ENCODE assay signal across 12 cellular contexts in the genomic region with DNA sequence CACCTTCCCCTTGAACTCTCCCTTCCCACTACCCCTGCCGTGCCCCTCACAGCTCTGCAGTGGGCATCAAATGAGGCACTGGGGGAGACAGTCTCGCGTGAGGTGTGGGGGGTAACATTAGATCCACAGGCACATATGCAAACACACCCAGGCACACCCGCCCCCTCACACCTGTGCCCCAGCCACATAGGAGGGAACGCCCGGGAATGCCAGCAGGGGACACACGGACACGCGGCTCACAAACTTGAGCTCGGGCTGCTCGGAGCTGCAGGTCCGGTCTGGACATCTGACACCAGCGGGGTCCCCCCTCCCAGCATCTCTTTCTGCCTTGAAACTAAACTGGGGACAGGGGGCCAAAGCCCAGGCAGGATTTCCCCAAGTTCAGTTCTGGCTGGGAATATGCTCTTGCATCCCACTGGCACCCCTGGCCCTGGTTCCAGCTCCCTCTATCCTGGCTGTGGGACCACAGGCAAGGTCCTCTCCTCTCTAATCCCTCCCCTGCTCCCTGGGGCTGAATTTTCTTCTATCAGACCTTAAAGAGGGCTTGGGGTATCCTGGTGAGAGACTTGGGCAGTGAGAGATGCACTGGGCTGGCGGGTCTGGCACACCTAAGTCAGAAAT. TPM values are rescaled to one million over a fixed set of nuclear protein-coding genes. Genes with fewer than 3 reads are reported as not detected.
DNase-seq lines count a peak whose midpoint lies in the region; ATAC-seq and TF ChIP-seq lines count a peak whose summit lies in the region.
"Had no signal": no experiment of that assay in that cellular context is flagged by ENCODE, and none has a peak within 500 bp of the region (broad histone marks: within the 10 kb centered on the region; RNA-seq: fewer than 3 reads in every experiment).

No MANE protein-coding gene starts in this region.

- POLR2A ChIA-PET in CD4-positive, alpha-beta T cell (lab: Charles Lee), result interaction anchor here (1.4 kb wide), 1 partner anchor 368 kb away, joined by 3 read pairs; no protein-coding TSS in a partner anchor

- 37 to 79% (median 60%) methylated on average over 5 to 14 of the region's 14 CpGs for WGBS in spleen, 5 donors

- no peaks in the 10 kb centered on the region for H3K36me3 Mint-ChIP-seq in T-helper 2 cell treated with Interferon-gamma antibody and Interleukin-4, amounts not matched to agents 5 μg/mL and 100 μg/mL, for 36 hours (ENCODE audit: low read depth)
- no peaks in the 10 kb centered on the region for H3K36me3 Mint-ChIP-seq in CD4-positive, alpha-beta T cell (ENCODE audit: low read depth)

- H3K4me3 Mint-ChIP-seq in T-helper 2 cell treated with Interferon-gamma antibody and Interleukin-4, amounts not matched to agents 5 μg/mL and 100 μg/mL, for 36 hours, result peak overlapping the region; percentile 41
- no peak overlapping the region for H3K4me3 Mint-ChIP-seq in CD4-positive, alpha-beta T cell

- H3K4me1 ChIP-seq in RWPE2 (ENCODE audit: insufficient read depth, poor library complexity, severe bottlenecking), result no peaks in the 10 kb centered on the region
- peaks cover 0 to 19% (median 11%) of the 10 kb centered on the region in 6 donors for H3K4me1 ChIP-seq in spleen

- no peak overlapping the region for H3K27ac ChIP-seq in RWPE2 (ENCODE audit: poor library complexity, severe bottlenecking)
- no peak overlapping the region for H3K27ac ChIP-seq in spleen
- no peak overlapping the region for H3K27ac ChIP-seq in CD4-positive, alpha-beta T cell (ENCODE audit: low read depth, low read length)
- H3K27ac ChIP-seq: RWPE1, sigmoid colon had no signal

- peaks cover 11% of the 10 kb centered on the region for H3K27me3 Mint-ChIP-seq in T-helper 2 cell treated with Interferon-gamma antibody and Interleukin-4, amounts not matched to agents 5 μg/mL and 100 μg/mL, for 36 hours (ENCODE audit: low read depth)
- H3K27me3 Mint-ChIP-seq in CD4-positive, alpha-beta T cell, result peaks cover 3% of the 10 kb centered on the region

- ATAC-seq in RWPE2 (ENCODE audit: low read depth), result no peak
- no peak for ATAC-seq in HG03280 (IDR thresholded peaks at IDR 0.05; ENCODE audit: unreplicated experiment)
- no peak for ATAC-seq in CD4-positive, alpha-beta T cell (ENCODE audit: poor library complexity)

- intact Hi-C loops in spleen (cut with DNase I; ENCODE audit: low total_unique reads), result no loop called here
- intact Hi-C loops in CD4-positive, alpha-beta T cell (cut with DNase I, micrococcal nuclease), result loop anchor here in 1 of 2 experiments (5.0 kb wide), 1 partner anchor 290 kb away; no protein-coding TSS in a partner anchor

- no peaks in the 10 kb centered on the region for H3K36me3 ChIP-seq in RWPE2 (ENCODE audit: low read depth)
- H3K36me3 ChIP-seq in spleen, result no peaks in the 10 kb centered on the region
- H3K36me3 ChIP-seq: sigmoid colon had no signal

- H3K4me3 ChIP-seq in RWPE2 (ENCODE audit: severe bottlenecking) (no peak overlapping the region), spleen (peak overlapping the region in 2 of 8 donors; percentile 11 to 49)

- no peaks in the 10 kb centered on the region for H3K9me3 ChIP-seq in RWPE2 (ENCODE audit: severe bottlenecking)
- no peaks in the 10 kb centered on the region for H3K9me3 ChIP-seq in spleen
- H3K9me3 ChIP-seq in CD4-positive, alpha-beta T cell (ENCODE audit: control insufficient read depth, low read length), result no peaks in the 10 kb centered on the region
- H3K9me3 ChIP-seq: sigmoid colon had no signal

- TF ChIP-seq POLR2A in spleen (IDR thresholded peaks at IDR 0.05), result no peak

- H3K27ac Mint-ChIP-seq in T-helper 2 cell treated with Interferon-gamma antibody and Interleukin-4, amounts not matched to agents 5 μg/mL and 100 μg/mL, for 36 hours, result no peak overlapping the region
- H3K27ac Mint-ChIP-seq in CD4-positive, alpha-beta T cell, result no peak overlapping the region

- no peak for DNase-seq in T-helper 2 cell treated with Interferon-gamma antibody and Interleukin-4, amounts not matched to agents 5 μg/mL and 100 μg/mL, for 36 hours (ENCODE audit: low spot score)
- DNase-seq in T-helper 2 cell (no peak), RWPE2 (ENCODE audit: low spot score) (no peak), left kidney (ENCODE audit: low read depth, low spot score) (peak; percentile 51), spleen (peak; percentile 68), NCI-H2227 treated with DMSO at 0.1 percent for 48 hours (lab: John Stamatoyannopoulos, UW) (no peak)
- no peak for DNase-seq in CD4-positive, alpha-beta T cell

- H3K27me3 ChIP-seq in RWPE2 (ENCODE audit: insufficient read depth, poor library complexity, severe bottlenecking), result no peaks in the 10 kb centered on the region
- H3K27me3 ChIP-seq in spleen (replicated peaks in 1 of 7), result peaks cover 0 to 21% (median 0%) of the 10 kb centered on the region in 7 donors
- H3K27me3 ChIP-seq in CD4-positive, alpha-beta T cell (ENCODE audit: control insufficient read depth, insufficient read depth, low read length), result no peaks in the 10 kb centered on the region
- H3K27me3 ChIP-seq: sigmoid colon had no signal

- no peaks in the 10 kb centered on the region for H3K4me1 Mint-ChIP-seq in T-helper 2 cell treated with Interferon-gamma antibody and Interleukin-4, amounts not matched to agents 5 μg/mL and 100 μg/mL, for 36 hours (ENCODE audit: low read depth)
- no peaks in the 10 kb centered on the region for H3K4me1 Mint-ChIP-seq in CD4-positive, alpha-beta T cell (ENCODE audit: low read depth)

- CTCF ChIA-PET in CD4-positive, alpha-beta T cell (lab: Charles Lee), result interaction anchor here (1.3 kb wide), 1 partner anchor 367 kb away, joined by 14 read pairs; no protein-coding TSS in a partner anchor

- H3K9me3 Mint-ChIP-seq in T-helper 2 cell treated with Interferon-gamma antibody and Interleukin-4, amounts not matched to agents 5 μg/mL and 100 μg/mL, for 36 hours, result no peaks in the 10 kb centered on the region
- H3K9me3 Mint-ChIP-seq in CD4-positive, alpha-beta T cell, result no peaks in the 10 kb centered on the region

- peak; percentile 0 for TF ChIP-seq CTCF in RWPE2 (IDR thresholded peaks at IDR 0.05; ENCODE audit: poor library complexity, severe bottlenecking)
- TF ChIP-seq CTCF in spleen (IDR thresholded peaks at IDR 0.05 in 8 of 11, conservative IDR thresholded peaks at IDR 0.05 in 3 of 11), result no peak
- no peak for TF ChIP-seq CTCF in CD4-positive, alpha-beta T cell (IDR thresholded peaks at IDR 0.05)

RNA-seq across cellular contexts. Expression of gene CDCP2, which starts 30.6 kb away (rescaled TPM):
- total RNA-seq in spleen, result 1 to 10 TPM in 2 of 7 donors, under 1 TPM in 5; 0.23 to 1.6 (median 0.85) TPM
- not detected for polyA plus RNA-seq in spleen
- not detected for total RNA-seq in CD4-positive, alpha-beta T cell
- total RNA-seq: cerebellum, fibroblast of villous mesenchyme, sigmoid colon had no signal

Comparison
In these comparisons a context has a peak if more than half of its experiments do, and no peak if none do; other contexts are left out.
1. DNase-seq: peak in left kidney (single experiment) and spleen (single experiment); none in T-helper 2 cell treated with Interferon-gamma antibody and Interleukin-4, amounts not matched to agents 5 μg/mL and 100 μg/mL, for 36 hours (single experiment), T-helper 2 cell (0 of 5), RWPE2 (single experiment), CD4-positive, alpha-beta T cell (0 of 10) and NCI-H2227 treated with DMSO at 0.1 percent for 48 hours (single experiment).